ENCODE assay signal across 29 cellular contexts in the genomic region with DNA sequence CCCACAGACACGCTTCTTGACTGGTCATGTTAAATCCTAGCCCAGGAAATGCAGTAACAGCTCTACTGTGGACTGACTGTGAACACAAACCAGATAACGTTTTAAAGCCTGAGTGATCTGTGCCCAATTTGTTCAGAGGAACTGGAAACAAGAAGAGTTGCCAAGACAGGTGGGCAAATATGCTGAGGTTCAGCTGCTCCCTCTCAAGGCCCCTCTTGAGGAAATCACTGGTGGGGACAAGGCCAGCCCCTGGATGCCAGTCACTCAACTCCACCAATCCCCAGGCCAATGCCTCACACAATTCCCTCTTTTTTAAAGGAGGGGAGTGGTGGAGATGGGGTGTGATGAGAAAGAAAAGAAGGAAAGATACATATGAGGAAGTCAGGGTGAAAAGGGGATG.
"Had no signal": no experiment of that assay in that cellular context is flagged by ENCODE, and none has a peak within 500 bp of the region (broad histone marks: within the 10 kb centered on the region; RNA-seq: fewer than 3 reads in every experiment).

No MANE protein-coding gene starts in this region.

- H3K4me3 Mint-ChIP-seq: dendritic cell treated with granulocyte-macrophage colony-stimulating factor and Interleukin-4, amounts not matched to agents 40 ng/mL and 50 ng/mL, for 4 days; effector memory CD8-positive, alpha-beta T cell; endodermal cell had no signal

- H3K27me3 Mint-ChIP-seq: dendritic cell treated with granulocyte-macrophage colony-stimulating factor and Interleukin-4, amounts not matched to agents 40 ng/mL and 50 ng/mL, for 4 days had no signal

- H3K36me3 ChIP-seq: colonic mucosa, esophagus muscularis mucosa, esophagus squamous epithelium, gastrocnemius medialis, gastroesophageal sphincter, heart left ventricle, heart right ventricle had no signal

- H3K27me3 ChIP-seq: colonic mucosa, esophagus muscularis mucosa, gastrocnemius medialis, gastroesophageal sphincter, heart left ventricle, heart right ventricle had no signal

- H3K9me3 ChIP-seq: colonic mucosa, esophagus muscularis mucosa, esophagus squamous epithelium, gastrocnemius medialis, gastroesophageal sphincter, heart left ventricle, heart right ventricle had no signal

- H3K4me3 ChIP-seq: colonic mucosa, coronary artery, dorsolateral prefrontal cortex, esophagus muscularis mucosa, esophagus squamous epithelium, gastrocnemius medialis, gastroesophageal sphincter, heart left ventricle, heart right ventricle had no signal

- H3K4me1 ChIP-seq: colonic mucosa, esophagus squamous epithelium, gastrocnemius medialis, gastroesophageal sphincter had no signal

- ATAC-seq: effector memory CD8-positive, alpha-beta T cell; esophagus mucosa; foreskin keratinocyte; gastrocnemius medialis; gastroesophageal sphincter; heart left ventricle; heart right ventricle had no signal

- H3K9me3 Mint-ChIP-seq: effector memory CD8-positive, alpha-beta T cell; endodermal cell had no signal

- H3K27ac ChIP-seq: colonic mucosa, coronary artery, dorsolateral prefrontal cortex, epithelial cell of prostate, esophagus muscularis mucosa, esophagus squamous epithelium, foreskin keratinocyte, gastrocnemius medialis, gastroesophageal sphincter, heart left ventricle, heart right ventricle had no signal

- H3K27ac Mint-ChIP-seq: dendritic cell treated with granulocyte-macrophage colony-stimulating factor and Interleukin-4, amounts not matched to agents 40 ng/mL and 50 ng/mL, for 4 days; effector memory CD8-positive, alpha-beta T cell; endodermal cell had no signal

- DNase-seq: colonic mucosa; cortex of kidney; dermis blood vessel endothelial cell; dorsolateral prefrontal cortex; effector CD4-positive, alpha-beta T cell; effector CD8-positive, alpha-beta T cell; effector memory CD4-positive, alpha-beta T cell; effector memory CD8-positive, alpha-beta T cell; endodermal cell; erythroblast; esophagus squamous epithelium; foreskin fibroblast; foreskin keratinocyte; foreskin melanocyte; gastrocnemius medialis; glutamatergic neuron; head of caudate nucleus; heart left ventricle; heart right ventricle had no signal

- FAIRE-seq: colon, endometrium, endothelial cell of umbilical vein, frontal cortex had no signal
